In the genomic region with DNA sequence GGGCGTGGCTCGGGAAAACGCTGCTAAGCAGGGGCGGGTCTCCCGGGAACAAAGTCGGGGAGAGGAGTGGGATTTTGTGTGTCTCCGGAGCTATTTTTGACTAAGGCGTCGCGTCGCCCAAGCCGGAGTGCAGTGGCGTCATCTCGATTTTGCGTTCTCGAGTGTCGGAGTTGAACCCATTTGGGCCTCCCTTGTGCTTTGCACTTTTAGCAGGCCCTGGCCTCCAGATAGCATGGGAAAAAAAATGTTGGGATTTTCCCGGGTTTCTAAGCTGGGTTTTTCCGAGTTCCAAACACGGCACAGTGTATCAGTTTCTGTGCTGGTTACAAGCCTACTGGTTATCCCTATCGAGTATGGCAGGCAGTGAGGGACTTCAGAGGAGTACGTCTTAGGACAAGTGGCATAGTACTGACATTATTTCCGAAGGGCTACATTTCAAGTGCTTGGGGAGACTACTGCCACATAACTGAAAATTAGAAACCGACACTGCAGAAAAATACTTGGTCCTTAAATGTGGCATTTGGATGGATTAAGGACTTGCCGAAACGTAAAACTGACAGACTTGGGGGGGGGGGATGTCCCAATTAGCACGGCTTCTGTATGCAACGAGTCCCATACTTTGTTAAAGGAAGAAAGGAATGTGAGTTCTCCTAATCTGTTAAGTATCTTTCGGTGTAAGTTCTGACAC, we compare ENCODE assay signal across 1 cellular context.
TF ChIP-seq lines count a peak whose summit lies in the region.

No MANE protein-coding gene starts in this region.

TF ChIP-seq in HepG2, 621 proteins besides CTCF, POLR2A, EP300 and RAD21 (continued from another document and continues in another):
- TF ChIP-seq ZNF205 (CRISPR knock-in tag; IDR thresholded peaks at IDR 0.05) = no peak
- no peak for TF ChIP-seq TP53 (CRISPR knock-in tag; conservative IDR thresholded peaks at IDR 0.05)
- no peak; the same call in 1 of the 2 replicates for TF ChIP-seq KDM2A (CRISPR knock-in tag; IDR thresholded peaks at IDR 0.05; ENCODE audit: borderline replicate concordance, low read depth)
- TF ChIP-seq HOXA7 (CRISPR knock-in tag; IDR thresholded peaks at IDR 0.05) = no peak
- TF ChIP-seq ZNF383 (CRISPR knock-in tag; IDR thresholded peaks at IDR 0.05; ENCODE audit: borderline replicate concordance) = no peak
- TF ChIP-seq GMEB1 (CRISPR knock-in tag; IDR thresholded peaks at IDR 0.05; ENCODE audit: borderline replicate concordance) = no peak
- TF ChIP-seq NFRKB (IDR thresholded peaks at IDR 0.05) = no peak
- no peak for TF ChIP-seq PRDM4 (CRISPR knock-in tag; IDR thresholded peaks at IDR 0.05; ENCODE audit: borderline replicate concordance)
- TF ChIP-seq ZNF614 (CRISPR knock-in tag; IDR thresholded peaks at IDR 0.05; ENCODE audit: borderline replicate concordance) = no peak; the same call in 1 of the 2 replicates
- TF ChIP-seq SIX4 (CRISPR knock-in tag; IDR thresholded peaks at IDR 0.05) = no peak
- TF ChIP-seq ZNF772 (CRISPR knock-in tag; IDR thresholded peaks at IDR 0.05) = no peak
- TF ChIP-seq RARA (CRISPR knock-in tag; IDR thresholded peaks at IDR 0.05) = no peak
- no peak for TF ChIP-seq PPARG (CRISPR knock-in tag; conservative IDR thresholded peaks at IDR 0.05)
- TF ChIP-seq ZNF605 (CRISPR knock-in tag; IDR thresholded peaks at IDR 0.05) = no peak
- no peak for TF ChIP-seq FOXO1 (CRISPR knock-in tag; IDR thresholded peaks at IDR 0.05)
- TF ChIP-seq ZFYVE20 (CRISPR knock-in tag; IDR thresholded peaks at IDR 0.05; ENCODE audit: borderline replicate concordance, low read depth) = 0 out of 2 replicates have a peak, but pooled peaks have one; percentile 11
- TF ChIP-seq ZNF234 (CRISPR knock-in tag; conservative IDR thresholded peaks at IDR 0.05) = no peak
- TF ChIP-seq, protein P1, sequence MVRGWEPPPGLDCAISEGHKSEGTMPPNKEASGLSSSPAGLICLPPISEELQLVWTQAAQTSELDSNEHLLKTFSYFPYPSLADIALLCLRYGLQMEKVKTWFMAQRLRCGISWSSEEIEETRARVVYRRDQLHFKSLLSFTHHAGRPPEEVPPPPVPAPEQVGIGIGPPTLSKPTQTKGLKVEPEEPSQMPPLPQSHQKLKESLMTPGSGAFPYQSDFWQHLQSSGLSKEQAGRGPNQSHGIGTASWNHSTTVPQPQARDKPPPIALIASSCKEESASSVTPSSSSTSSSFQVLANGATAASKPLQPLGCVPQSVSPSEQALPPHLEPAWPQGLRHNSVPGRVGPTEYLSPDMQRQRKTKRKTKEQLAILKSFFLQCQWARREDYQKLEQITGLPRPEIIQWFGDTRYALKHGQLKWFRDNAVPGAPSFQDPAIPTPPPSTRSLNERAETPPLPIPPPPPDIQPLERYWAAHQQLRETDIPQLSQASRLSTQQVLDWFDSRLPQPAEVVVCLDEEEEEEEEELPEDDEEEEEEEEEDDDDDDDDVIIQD (CRISPR knock-in tag; IDR thresholded peaks at IDR 0.05; ENCODE audit: low read depth) = no peak
- TF ChIP-seq, protein P2, sequence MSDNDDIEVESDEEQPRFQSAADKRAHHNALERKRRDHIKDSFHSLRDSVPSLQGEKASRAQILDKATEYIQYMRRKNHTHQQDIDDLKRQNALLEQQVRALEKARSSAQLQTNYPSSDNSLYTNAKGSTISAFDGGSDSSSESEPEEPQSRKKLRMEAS (IDR thresholded peaks at IDR 0.05) = peak; percentile 27
- TF ChIP-seq ATF1 (CRISPR knock-in tag; IDR thresholded peaks at IDR 0.05) = no peak
- peak; percentile 18; the same call in 1 of the 2 replicates for TF ChIP-seq SAP130 (CRISPR knock-in tag; IDR thresholded peaks at IDR 0.05; ENCODE audit: low read depth)
- no peak for TF ChIP-seq FOXP1 (IDR thresholded peaks at IDR 0.05)
- TF ChIP-seq FOXP1 (CRISPR knock-in tag; IDR thresholded peaks at IDR 0.05) = no peak
- 0 out of 2 replicates have a peak, but pooled peaks have one; percentile 27 for TF ChIP-seq NFATC3 (CRISPR knock-in tag; IDR thresholded peaks at IDR 0.05)
- no peak for TF ChIP-seq ZNF292 (CRISPR knock-in tag; IDR thresholded peaks at IDR 0.05; ENCODE audit: borderline replicate concordance, low read depth)
- TF ChIP-seq ATF7 (IDR thresholded peaks at IDR 0.05) = no peak
- no peak for TF ChIP-seq ATF7 (CRISPR knock-in tag; IDR thresholded peaks at IDR 0.05)
- TF ChIP-seq ZNF138 (CRISPR knock-in tag; IDR thresholded peaks at IDR 0.05; ENCODE audit: low read depth) = no peak
- no peak for TF ChIP-seq NPAS2 (CRISPR knock-in tag; IDR thresholded peaks at IDR 0.05; ENCODE audit: borderline replicate concordance)
- no peak for TF ChIP-seq GLI4 (CRISPR knock-in tag; IDR thresholded peaks at IDR 0.05; ENCODE audit: borderline replicate concordance)
- TF ChIP-seq SP2 (CRISPR knock-in tag; IDR thresholded peaks at IDR 0.05) = no peak
- no peak for TF ChIP-seq ZNF816 (CRISPR knock-in tag; IDR thresholded peaks at IDR 0.05; ENCODE audit: borderline replicate concordance)
- TF ChIP-seq, protein P3, sequence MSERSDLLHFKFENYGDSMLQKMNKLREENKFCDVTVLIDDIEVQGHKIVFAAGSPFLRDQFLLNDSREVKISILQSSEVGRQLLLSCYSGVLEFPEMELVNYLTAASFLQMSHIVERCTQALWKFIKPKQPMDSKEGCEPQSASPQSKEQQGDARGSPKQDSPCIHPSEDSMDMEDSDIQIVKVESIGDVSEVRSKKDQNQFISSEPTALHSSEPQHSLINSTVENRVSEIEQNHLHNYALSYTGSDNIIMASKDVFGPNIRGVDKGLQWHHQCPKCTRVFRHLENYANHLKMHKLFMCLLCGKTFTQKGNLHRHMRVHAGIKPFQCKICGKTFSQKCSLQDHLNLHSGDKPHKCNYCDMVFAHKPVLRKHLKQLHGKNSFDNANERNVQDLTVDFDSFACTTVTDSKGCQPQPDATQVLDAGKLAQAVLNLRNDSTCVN (CRISPR knock-in tag; IDR thresholded peaks at IDR 0.05; ENCODE audit: borderline replicate concordance) = no peak
- peak; percentile 34; the same call in 1 of the 2 replicates for TF ChIP-seq PBX3 (CRISPR knock-in tag; IDR thresholded peaks at IDR 0.05; ENCODE audit: borderline replicate concordance)
- no peak for TF ChIP-seq NRL (CRISPR knock-in tag; IDR thresholded peaks at IDR 0.05; ENCODE audit: borderline replicate concordance)
- TF ChIP-seq DDIT3 (CRISPR knock-in tag; IDR thresholded peaks at IDR 0.05) = no peak
- no peak for TF ChIP-seq CEBPB (IDR thresholded peaks at IDR 0.05; ENCODE audit: borderline replicate concordance, low read depth, low read length)
- peak; percentile 8; the same call in 1 of the 2 replicates for TF ChIP-seq HNF1A (IDR thresholded peaks at IDR 0.05; ENCODE audit: low read depth)
- TF ChIP-seq HNF1A (CRISPR knock-in tag; IDR thresholded peaks at IDR 0.05; ENCODE audit: borderline replicate concordance) = no peak
- TF ChIP-seq ELF3 (CRISPR knock-in tag; IDR thresholded peaks at IDR 0.05) = peak; percentile 5; the same call in 1 of the 2 replicates
- no peak for TF ChIP-seq ARID5B (CRISPR knock-in tag; IDR thresholded peaks at IDR 0.05)
- peak; percentile 87; the same call in 1 of the 2 replicates for TF ChIP-seq PAF1 (CRISPR knock-in tag; IDR thresholded peaks at IDR 0.05)
- TF ChIP-seq SNAPC2 (CRISPR knock-in tag; IDR thresholded peaks at IDR 0.05) = no peak
- no peak for TF ChIP-seq ZNF160 (CRISPR knock-in tag; IDR thresholded peaks at IDR 0.05)
